In genomic region chr5:87276655-87277054, GRCh38 we compare ENCODE assay signal across 18 cellular contexts. TPM values are rescaled to one million over a fixed set of nuclear protein-coding genes. Genes with fewer than 3 reads are reported as not detected.
A peak's percentile ranks its signal among the peaks of the same experiment; 100 is the strongest.
DNase-seq lines count a peak whose midpoint lies in the region; ATAC-seq and TF ChIP-seq lines count a peak whose summit lies in the region.
"Had no signal": no experiment of that assay in that cellular context is flagged by ENCODE, and none has a peak within 500 bp of the region (broad histone marks: within the 10 kb centered on the region; RNA-seq: fewer than 3 reads in every experiment).

No MANE protein-coding gene starts in this region.

- H3K18ac ChIP-seq in H9 (ENCODE audit: insufficient read length, low read depth, low read length): no peak overlapping the region

- H2BK120ac ChIP-seq in H9 (ENCODE audit: low read depth, low read length, poor library complexity, severe bottlenecking): no peak overlapping the region

- H4K8ac ChIP-seq in H9 (replicated peaks; ENCODE audit: insufficient read length, low read depth, low read length): no peak overlapping the region

- H3F3A ChIP-seq in GM23248 (ENCODE audit: insufficient read depth): peaks cover 41% of the 10 kb centered on the region

- H3K23ac ChIP-seq in H9 (ENCODE audit: insufficient read length, low read depth, low read length): no peak overlapping the region

- peak overlapping the region in 2 of 3 experiments; percentile 11 to 25; a peak in 3 of 7 replicates for H3K27ac Mint-ChIP-seq in H9
- H3K27ac Mint-ChIP-seq in activated T-helper 17 cell treated with anti-CD3 and anti-CD28 coated beads, Interleukin-2, amount 50 U/mL, for 72 hours: peak overlapping the region; percentile 79

- H2AFZ ChIP-seq in H9 (ENCODE audit: low read length): no peak overlapping the region
- no peak overlapping the region for H2AFZ ChIP-seq in GM23248

- peaks cover 61% of the 10 kb centered on the region for H3K4me1 Mint-ChIP-seq in activated T-cell treated with anti-CD3 and anti-CD28 coated beads, Interleukin-2, amount 50 U/mL, for 4 hours (ENCODE audit: low read depth)
- peaks cover 0 to 5% of the 10 kb centered on the region in 2 experiments; a peak in 1 of 4 replicates for H3K4me1 Mint-ChIP-seq in H9
- H3K4me1 Mint-ChIP-seq in activated T-helper 17 cell treated with anti-CD3 and anti-CD28 coated beads, Interleukin-2, amount 50 U/mL, for 72 hours: peaks cover 47% of the 10 kb centered on the region

- H2BK12ac ChIP-seq in H9 (ENCODE audit: insufficient read length, low read depth, low read length): no peak overlapping the region

- no peak overlapping the region for H2BK5ac ChIP-seq in H9 (ENCODE audit: insufficient read length, low read length)

- H2AK5ac ChIP-seq in H9 (ENCODE audit: insufficient read length, low read length): no peak overlapping the region

- H3K14ac ChIP-seq in H9 (ENCODE audit: insufficient read depth, low read length): no peak overlapping the region

- TF ChIP-seq CTCF in H9 (conservative IDR thresholded peaks at IDR 0.05) (no peak), neutrophil (IDR thresholded peaks at IDR 0.05) (no peak), testis (IDR thresholded peaks at IDR 0.05) (no peak)

- no peaks in the 10 kb centered on the region for H3K27me3 Mint-ChIP-seq in activated T-cell treated with anti-CD3 and anti-CD28 coated beads, Interleukin-2, amount 50 U/mL, for 4 hours (ENCODE audit: low read depth)
- no peaks in the 10 kb centered on the region for H3K27me3 Mint-ChIP-seq in H9 (ENCODE audit: low read depth)
- no peaks in the 10 kb centered on the region for H3K27me3 Mint-ChIP-seq in activated T-helper 17 cell treated with anti-CD3 and anti-CD28 coated beads, Interleukin-2, amount 50 U/mL, for 72 hours

- H3K4me1 ChIP-seq in H9 (ENCODE audit: insufficient read depth, low read length) (no peaks in the 10 kb centered on the region), neutrophil (ENCODE audit: control insufficient read depth in 1 of 2, insufficient read depth in 1 of 2, low read depth in 1 of 2, low read length in 1 of 2) (peaks cover 10 to 28% of the 10 kb centered on the region in 2 experiments), GM23248 (ENCODE audit: insufficient read depth) (peaks cover 19% of the 10 kb centered on the region), testis (no peaks in the 10 kb centered on the region)

- peaks cover 19% of the 10 kb centered on the region for H3K36me3 Mint-ChIP-seq in activated T-cell treated with anti-CD3 and anti-CD28 coated beads, Interleukin-2, amount 50 U/mL, for 4 hours (ENCODE audit: insufficient read depth)
- peaks cover 15 to 28% (median 22%) of the 10 kb centered on the region in 3 experiments for H3K36me3 Mint-ChIP-seq in H9 (ENCODE audit: insufficient read depth in 1 of 3, low read depth in 3 of 3)
- H3K36me3 Mint-ChIP-seq in activated T-helper 17 cell treated with anti-CD3 and anti-CD28 coated beads, Interleukin-2, amount 50 U/mL, for 72 hours (ENCODE audit: low read depth): peaks cover 41% of the 10 kb centered on the region

- H2BK20ac ChIP-seq in H9 (ENCODE audit: low read depth, low read length, poor library complexity, severe bottlenecking): no peak overlapping the region

- H4K5ac ChIP-seq in H9 (ENCODE audit: insufficient read length, low read depth, low read length): no peak overlapping the region

- H3K36me3 ChIP-seq in neutrophil (no peaks in the 10 kb centered on the region), GM23248 (ENCODE audit: low read depth) (peaks cover 7% of the 10 kb centered on the region; the same call in 1 of the 2 replicates), testis (ENCODE audit: low read depth, missing control alignments) (no peaks in the 10 kb centered on the region)
- H3K36me3 ChIP-seq: BE2C had no signal

- H3K4me2 ChIP-seq in H9 (ENCODE audit: insufficient read depth, insufficient read length, low read length) (no peak overlapping the region), GM23248 (ENCODE audit: unreplicated experiment) (no peak overlapping the region)

- H3K56ac ChIP-seq in H9 (ENCODE audit: insufficient read length, low read depth, low read length): no peak overlapping the region

- WGBS in H9 (ENCODE audit: extremely low coverage, insufficient read length, low lambda C conversion rate): no CpG with 5 or more reads among the region's 1 CpG
- WGBS in GM23248 (ENCODE audit: low coverage in 1 of 2, low lambda C conversion rate in 2 of 2, missing lambda C conversion rate in 2 of 2), 2 experiments: 95 to 97% methylated on average over 1 of the region's 1 CpG
- WGBS in testis, 2 donors: 88 to 97% methylated on average over 1 of the region's 1 CpG

- no peak for DNase-seq in activated T-cell treated with anti-CD3 and anti-CD28 coated beads, Interleukin-2, amount 50 U/mL, for 4 hours
- DNase-seq in activated T-cell treated with anti-CD3 and anti-CD28 coated beads, Interleukin-2, amount 50 U/mL, for 48 hours: no peak
- DNase-seq in H9 (no peak), GM23248 (no peak), testis (no peak)
- DNase-seq: 8988T, BE2C, DMS79, Karpas-422, MG63, NCI-H1048, NCI-H1436, NCI-H1930, NCI-H345 had no signal

- H3K9me2 ChIP-seq in GM23248 (ENCODE audit: insufficient read depth): no peaks in the 10 kb centered on the region

- H3K9me3 ChIP-seq in H9 (ENCODE audit: control insufficient read depth, low read depth, low read length) (no peaks in the 10 kb centered on the region), neutrophil (no peaks in the 10 kb centered on the region), GM23248 (ENCODE audit: low read depth) (no peaks in the 10 kb centered on the region), testis (no peaks in the 10 kb centered on the region)
- H3K9me3 ChIP-seq: BE2C, MG63 had no signal

- H3K4me3 Mint-ChIP-seq in activated T-cell treated with anti-CD3 and anti-CD28 coated beads, Interleukin-2, amount 50 U/mL, for 4 hours: no peak overlapping the region
- no peak overlapping the region for H3K4me3 Mint-ChIP-seq in H9
- peak overlapping the region; percentile 49 for H3K4me3 Mint-ChIP-seq in activated T-helper 17 cell treated with anti-CD3 and anti-CD28 coated beads, Interleukin-2, amount 50 U/mL, for 72 hours

- no peak for TF ChIP-seq POLR2A in testis (IDR thresholded peaks at IDR 0.05)

- H3K9me3 Mint-ChIP-seq in activated T-cell treated with anti-CD3 and anti-CD28 coated beads, Interleukin-2, amount 50 U/mL, for 4 hours: no peaks in the 10 kb centered on the region
- H3K9me3 Mint-ChIP-seq in H9: no peaks in the 10 kb centered on the region
- no peaks in the 10 kb centered on the region for H3K9me3 Mint-ChIP-seq in activated T-helper 17 cell treated with anti-CD3 and anti-CD28 coated beads, Interleukin-2, amount 50 U/mL, for 72 hours

- H3K9ac ChIP-seq in H9 (ENCODE audit: extremely low read depth, insufficient read length, low read length) (no peak overlapping the region), GM23248 (no peak overlapping the region)

- no peak overlapping the region for H3K27ac ChIP-seq in H9 (ENCODE audit: insufficient read length, low read depth, low read length)
- H3K27ac ChIP-seq in neutrophil: peak overlapping the region; percentile 30
- no peak overlapping the region for H3K27ac ChIP-seq in GM23248
- no peak overlapping the region for H3K27ac ChIP-seq in testis

- peak; percentile 23 to 32 for ATAC-seq in activated T-cell treated with anti-CD3 and anti-CD28 coated beads, Interleukin-2, amount 50 U/mL, for 4 hours
- peak; percentile 68 for ATAC-seq in activated T-helper 17 cell treated with anti-CD3 and anti-CD28 coated beads, Interleukin-2, amount 50 U/mL, for 72 hours (replicated peaks)
- ATAC-seq in HG02678 (IDR thresholded peaks at IDR 0.05; ENCODE audit: unreplicated experiment): no peak
- ATAC-seq: Right ventricle myocardium inferior had no signal

- no peak overlapping the region for H2BK15ac ChIP-seq in H9 (ENCODE audit: low read depth, low read length)

- H3K79me1 ChIP-seq in H9 (ENCODE audit: insufficient read depth, low read depth, low read length, poor library complexity, severe bottlenecking): peaks cover 5% of the 10 kb centered on the region

- H3K27me3 ChIP-seq in H9 (ENCODE audit: insufficient read depth, low read length) (no peaks in the 10 kb centered on the region), neutrophil (no peaks in the 10 kb centered on the region), GM23248 (replicated peaks; ENCODE audit: insufficient read depth) (no peaks in the 10 kb centered on the region), testis (no peaks in the 10 kb centered on the region)
- H3K27me3 ChIP-seq: BE2C, MG63 had no signal

- no peak overlapping the region for H4K91ac ChIP-seq in H9 (ENCODE audit: insufficient read length, low read depth, low read length)

- in situ Hi-C loops in GM23248 (cut with MboI): no loop called here

- peaks cover 15% of the 10 kb centered on the region; the same call in 1 of the 2 replicates for H3K79me2 ChIP-seq in H9 (ENCODE audit: insufficient read depth, low read length)
- H3K79me2 ChIP-seq in GM23248 (ENCODE audit: insufficient read depth): peaks cover 100% of the 10 kb centered on the region

- no peak overlapping the region for H3T11ph ChIP-seq in H9 (ENCODE audit: low read length)

- H3K4ac ChIP-seq in H9 (ENCODE audit: low read depth, low read length): no peak overlapping the region

- H3K4me3 ChIP-seq in neutrophil (ENCODE audit: low read depth in 1 of 2, low read length in 1 of 2) (no peak overlapping the region), GM23248 (no peak overlapping the region), testis (no peak overlapping the region)
- H3K4me3 ChIP-seq: MG63 had no signal

- H4K20me1 ChIP-seq in H9 (ENCODE audit: control insufficient read depth, insufficient read depth, insufficient read length) (no peaks in the 10 kb centered on the region), GM23248 (ENCODE audit: insufficient read depth) (0 out of 2 replicates have a peak, but pooled peaks cover 4% of the 10 kb centered on the region)

- no peaks in the 10 kb centered on the region for H3K23me2 ChIP-seq in H9 (ENCODE audit: insufficient read length, low read depth, low read length, poor library complexity, severe bottlenecking)

- intact Hi-C loops in testis (cut with DNase I; ENCODE audit: low total_unique reads): no loop called here

RNA-seq across cellular contexts. Expression of gene RASA1, which starts 9.0 kb away (rescaled TPM):
- 10 to 100 TPM; 17.7 to 19.6 (median 19.1) TPM for total RNA-seq in activated T-cell treated with anti-CD3 and anti-CD28 coated beads, Interleukin-2, amount 50 U/mL, for 4 hours
- total RNA-seq in H9 (2021): 29.6 TPM in 2 replicates
- total RNA-seq in activated T-helper 17 cell treated with anti-CD3 and anti-CD28 coated beads, Interleukin-2, amount 50 U/mL, for 72 hours: 10 to 100 TPM; 25.1 to 28.4 TPM
- total RNA-seq in GM23248 (2014; rRNA removed; shearing (Covaris generic)): 52.5 and 67.8 TPM in 2 replicates
- polyA plus RNA-seq in GM23248 (2016; fragmentation: Nextera tagmentation; extraction: Ambion mirVana): 31.0 and 32.1 TPM in 2 replicates
- 10 to 100 TPM; 61.1 to 65.2 TPM for total RNA-seq in testis
- polyA plus RNA-seq in testis (ENCODE audit: insufficient read depth, low read depth, low replicate concordance): 45.9 TPM
